ENCODE assay signal across 16 cellular contexts in the genomic region with DNA sequence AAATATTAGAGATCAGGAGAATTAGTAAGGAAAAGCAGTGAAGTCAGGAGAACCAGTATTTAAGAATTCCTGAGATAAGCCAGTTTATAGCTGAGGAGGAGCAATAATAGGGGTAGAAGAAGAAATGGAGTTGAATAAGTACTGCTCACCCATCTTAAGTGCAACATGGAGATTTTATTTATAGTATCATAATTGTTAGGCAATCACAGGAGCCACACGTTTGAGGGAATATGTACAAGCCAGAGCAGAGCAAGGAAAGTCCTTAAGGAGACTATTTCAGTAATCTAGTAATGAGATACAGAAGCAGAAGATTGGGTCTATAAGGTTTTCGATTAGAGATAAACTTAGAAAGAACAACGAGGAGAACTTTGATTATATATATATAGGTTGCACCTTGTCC.
A peak's percentile ranks its signal among the peaks of the same experiment; 100 is the strongest.
DNase-seq lines count a peak whose midpoint lies in the region; ATAC-seq, FAIRE-seq and TF ChIP-seq lines count a peak whose summit lies in the region.
"Had no signal": no experiment of that assay in that cellular context is flagged by ENCODE, and none has a peak within 500 bp of the region (broad histone marks: within the 10 kb centered on the region; RNA-seq: fewer than 3 reads in every experiment).

No MANE protein-coding gene starts in this region.

- no peak for TF ChIP-seq RAD21 in A549 (conservative IDR thresholded peaks at IDR 0.05 in 1 of 2, IDR thresholded peaks at IDR 0.05 in 1 of 2)

- ATAC-seq in A549 (no peak), HG03095 (IDR thresholded peaks at IDR 0.05; ENCODE audit: unreplicated experiment) (no peak)

- H3K4me2 ChIP-seq in A549, result no peak overlapping the region
- H3K4me2 ChIP-seq: BLaER1 treated with 17β-estradiol and CSF1 and Interleukin-3, amounts not matched to agents 10 nM and 100 nM had no signal

- no peaks in the 10 kb centered on the region for H3K36me3 Mint-ChIP-seq in endothelial cell (ENCODE audit: low read depth, unreplicated experiment)
- no peaks in the 10 kb centered on the region for H3K36me3 Mint-ChIP-seq in progenitor cell of endocrine pancreas (ENCODE audit: insufficient read depth)
- H3K36me3 Mint-ChIP-seq: CD4-positive, CD25-positive, alpha-beta regulatory T cell had no signal

- H3K9me3 Mint-ChIP-seq in endothelial cell (ENCODE audit: unreplicated experiment), result no peaks in the 10 kb centered on the region
- peaks cover 19% of the 10 kb centered on the region for H3K9me3 Mint-ChIP-seq in progenitor cell of endocrine pancreas (ENCODE audit: low read depth)
- H3K9me3 Mint-ChIP-seq: CD4-positive, CD25-positive, alpha-beta regulatory T cell had no signal

- CTCF ChIA-PET in A549 (lab: Yijun Ruan, JAX), result no interaction called here

- no peak overlapping the region for H3K27ac ChIP-seq in A549
- H3K27ac ChIP-seq: 22Rv1; BLaER1 treated with 17β-estradiol and CSF1 and Interleukin-3, amounts not matched to agents 10 nM and 100 nM had no signal

- no peak for TF ChIP-seq EP300 in A549 (IDR thresholded peaks at IDR 0.05)

- no peak overlapping the region for H3K4me3 ChIP-seq in A549
- H3K4me3 ChIP-seq: BLaER1 treated with 17β-estradiol and CSF1 and Interleukin-3, amounts not matched to agents 10 nM and 100 nM; HAP-1 had no signal

- H3K9me3 ChIP-seq in A549, result no peaks in the 10 kb centered on the region
- H3K9me3 ChIP-seq: BLaER1 treated with 17β-estradiol and CSF1 and Interleukin-3, amounts not matched to agents 10 nM and 100 nM; HAP-1 had no signal

- no peak overlapping the region for H3K4me3 Mint-ChIP-seq in endothelial cell (ENCODE audit: unreplicated experiment)
- no peak overlapping the region for H3K4me3 Mint-ChIP-seq in progenitor cell of endocrine pancreas (ENCODE audit: low read depth)
- H3K4me3 Mint-ChIP-seq: CD4-positive, CD25-positive, alpha-beta regulatory T cell had no signal

- WGBS in A549 (ENCODE audit: missing lambda C conversion rate), result 77% methylated on average over 3 of the region's 3 CpGs

- H3K27ac Mint-ChIP-seq in endothelial cell (ENCODE audit: unreplicated experiment) (peak overlapping the region; percentile 7), progenitor cell of endocrine pancreas (peak overlapping the region; percentile 68)

- no peaks in the 10 kb centered on the region for H3K27me3 Mint-ChIP-seq in endothelial cell (ENCODE audit: unreplicated experiment)
- H3K27me3 Mint-ChIP-seq in progenitor cell of endocrine pancreas, result no peaks in the 10 kb centered on the region
- H3K27me3 Mint-ChIP-seq: CD4-positive, CD25-positive, alpha-beta regulatory T cell had no signal

- POLR2A ChIA-PET in A549 (lab: Yijun Ruan, JAX), result no interaction called here

- peaks cover 28% of the 10 kb centered on the region for H3K4me1 ChIP-seq in A549

- TF ChIP-seq CTCF in A549 (IDR thresholded peaks at IDR 0.05), result no peak
- no peak for TF ChIP-seq CTCF in endothelial cell (IDR thresholded peaks at IDR 0.05; ENCODE audit: unreplicated experiment)
- no peak for TF ChIP-seq CTCF in progenitor cell of endocrine pancreas (IDR thresholded peaks at IDR 0.05; ENCODE audit: unreplicated experiment)

- FAIRE-seq in A549 (lab: Jason Lieb, UNC), result peak; percentile 67
- FAIRE-seq: H1 had no signal

- H3K4me1 Mint-ChIP-seq in endothelial cell (ENCODE audit: unreplicated experiment) (peaks cover 30% of the 10 kb centered on the region), progenitor cell of endocrine pancreas (ENCODE audit: low read depth) (peaks cover 27% of the 10 kb centered on the region)

- peak; percentile 0 for DNase-seq in NCI-H2171 treated with DMSO at 0.1 percent for 48 hours (lab: John Stamatoyannopoulos, UW)
- no peak for DNase-seq in NCI-H2171 (lab: John Stamatoyannopoulos, UW)
- DNase-seq in A549 (ENCODE audit: low read depth in 1 of 2, low spot score in 1 of 2), result no peak
- no peak for DNase-seq in endothelial cell (ENCODE audit: low spot score)
- DNase-seq in progenitor cell of endocrine pancreas (ENCODE audit: low spot score, unreplicated experiment), result no peak
- no peak for DNase-seq in COLO829 (ENCODE audit: low spot score)
- no peak for DNase-seq in activated naive CD4-positive, alpha-beta T cell treated with anti-CD3 and anti-CD28 coated beads, Interleukin-2, amount 50 U/mL, for 16 hours
- DNase-seq: CD4-positive, CD25-positive, alpha-beta regulatory T cell; DMS153; DND-41; GDM1 had no signal

- no peak for TF ChIP-seq POLR2A in A549 (IDR thresholded peaks at IDR 0.05; ENCODE audit: low read length)

TF ChIP-seq in A549, 52 proteins besides CTCF, POLR2A, EP300 and RAD21:
- TF ChIP-seq FOXS1 (CRISPR knock-in tag; IDR thresholded peaks at IDR 0.05) (no peak), ZC3H11A (IDR thresholded peaks at IDR 0.05) (no peak), SMC3 (IDR thresholded peaks at IDR 0.05) (no peak), JUN (IDR thresholded peaks at IDR 0.05) (no peak), CBX8 (IDR thresholded peaks at IDR 0.05) (no peak), RFX5 (IDR thresholded peaks at IDR 0.05) (no peak), HOXB5 (CRISPR knock-in tag; IDR thresholded peaks at IDR 0.05) (no peak), NFE2L2 (conservative IDR thresholded peaks at IDR 0.05; ENCODE audit: low read length) (no peak), TFCP2L1 (CRISPR knock-in tag; IDR thresholded peaks at IDR 0.05) (no peak), RARB (CRISPR knock-in tag; IDR thresholded peaks at IDR 0.05) (no peak), JUNB (IDR thresholded peaks at IDR 0.05) (no peak)
- TF ChIP-seq, protein P1, sequence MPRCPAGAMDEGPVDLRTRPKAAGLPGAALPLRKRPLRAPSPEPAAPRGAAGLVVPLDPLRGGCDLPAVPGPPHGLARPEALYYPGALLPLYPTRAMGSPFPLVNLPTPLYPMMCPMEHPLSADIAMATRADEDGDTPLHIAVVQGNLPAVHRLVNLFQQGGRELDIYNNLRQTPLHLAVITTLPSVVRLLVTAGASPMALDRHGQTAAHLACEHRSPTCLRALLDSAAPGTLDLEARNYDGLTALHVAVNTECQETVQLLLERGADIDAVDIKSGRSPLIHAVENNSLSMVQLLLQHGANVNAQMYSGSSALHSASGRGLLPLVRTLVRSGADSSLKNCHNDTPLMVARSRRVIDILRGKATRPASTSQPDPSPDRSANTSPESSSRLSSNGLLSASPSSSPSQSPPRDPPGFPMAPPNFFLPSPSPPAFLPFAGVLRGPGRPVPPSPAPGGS (IDR thresholded peaks at IDR 0.05), result no peak
- TF ChIP-seq, protein P2, sequence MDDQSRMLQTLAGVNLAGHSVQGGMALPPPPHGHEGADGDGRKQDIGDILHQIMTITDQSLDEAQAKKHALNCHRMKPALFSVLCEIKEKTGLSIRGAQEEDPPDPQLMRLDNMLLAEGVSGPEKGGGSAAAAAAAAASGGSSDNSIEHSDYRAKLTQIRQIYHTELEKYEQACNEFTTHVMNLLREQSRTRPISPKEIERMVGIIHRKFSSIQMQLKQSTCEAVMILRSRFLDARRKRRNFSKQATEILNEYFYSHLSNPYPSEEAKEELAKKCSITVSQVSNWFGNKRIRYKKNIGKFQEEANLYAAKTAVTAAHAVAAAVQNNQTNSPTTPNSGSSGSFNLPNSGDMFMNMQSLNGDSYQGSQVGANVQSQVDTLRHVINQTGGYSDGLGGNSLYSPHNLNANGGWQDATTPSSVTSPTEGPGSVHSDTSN (IDR thresholded peaks at IDR 0.05), result no peak
- TF ChIP-seq, protein P3, sequence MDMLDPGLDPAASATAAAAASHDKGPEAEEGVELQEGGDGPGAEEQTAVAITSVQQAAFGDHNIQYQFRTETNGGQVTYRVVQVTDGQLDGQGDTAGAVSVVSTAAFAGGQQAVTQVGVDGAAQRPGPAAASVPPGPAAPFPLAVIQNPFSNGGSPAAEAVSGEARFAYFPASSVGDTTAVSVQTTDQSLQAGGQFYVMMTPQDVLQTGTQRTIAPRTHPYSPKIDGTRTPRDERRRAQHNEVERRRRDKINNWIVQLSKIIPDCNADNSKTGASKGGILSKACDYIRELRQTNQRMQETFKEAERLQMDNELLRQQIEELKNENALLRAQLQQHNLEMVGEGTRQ (IDR thresholded peaks at IDR 0.05), result no peak
- TF ChIP-seq, protein P4, sequence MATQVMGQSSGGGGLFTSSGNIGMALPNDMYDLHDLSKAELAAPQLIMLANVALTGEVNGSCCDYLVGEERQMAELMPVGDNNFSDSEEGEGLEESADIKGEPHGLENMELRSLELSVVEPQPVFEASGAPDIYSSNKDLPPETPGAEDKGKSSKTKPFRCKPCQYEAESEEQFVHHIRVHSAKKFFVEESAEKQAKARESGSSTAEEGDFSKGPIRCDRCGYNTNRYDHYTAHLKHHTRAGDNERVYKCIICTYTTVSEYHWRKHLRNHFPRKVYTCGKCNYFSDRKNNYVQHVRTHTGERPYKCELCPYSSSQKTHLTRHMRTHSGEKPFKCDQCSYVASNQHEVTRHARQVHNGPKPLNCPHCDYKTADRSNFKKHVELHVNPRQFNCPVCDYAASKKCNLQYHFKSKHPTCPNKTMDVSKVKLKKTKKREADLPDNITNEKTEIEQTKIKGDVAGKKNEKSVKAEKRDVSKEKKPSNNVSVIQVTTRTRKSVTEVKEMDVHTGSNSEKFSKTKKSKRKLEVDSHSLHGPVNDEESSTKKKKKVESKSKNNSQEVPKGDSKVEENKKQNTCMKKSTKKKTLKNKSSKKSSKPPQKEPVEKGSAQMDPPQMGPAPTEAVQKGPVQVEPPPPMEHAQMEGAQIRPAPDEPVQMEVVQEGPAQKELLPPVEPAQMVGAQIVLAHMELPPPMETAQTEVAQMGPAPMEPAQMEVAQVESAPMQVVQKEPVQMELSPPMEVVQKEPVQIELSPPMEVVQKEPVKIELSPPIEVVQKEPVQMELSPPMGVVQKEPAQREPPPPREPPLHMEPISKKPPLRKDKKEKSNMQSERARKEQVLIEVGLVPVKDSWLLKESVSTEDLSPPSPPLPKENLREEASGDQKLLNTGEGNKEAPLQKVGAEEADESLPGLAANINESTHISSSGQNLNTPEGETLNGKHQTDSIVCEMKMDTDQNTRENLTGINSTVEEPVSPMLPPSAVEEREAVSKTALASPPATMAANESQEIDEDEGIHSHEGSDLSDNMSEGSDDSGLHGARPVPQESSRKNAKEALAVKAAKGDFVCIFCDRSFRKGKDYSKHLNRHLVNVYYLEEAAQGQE (IDR thresholded peaks at IDR 0.05), result no peak
- TF ChIP-seq, protein P5, sequence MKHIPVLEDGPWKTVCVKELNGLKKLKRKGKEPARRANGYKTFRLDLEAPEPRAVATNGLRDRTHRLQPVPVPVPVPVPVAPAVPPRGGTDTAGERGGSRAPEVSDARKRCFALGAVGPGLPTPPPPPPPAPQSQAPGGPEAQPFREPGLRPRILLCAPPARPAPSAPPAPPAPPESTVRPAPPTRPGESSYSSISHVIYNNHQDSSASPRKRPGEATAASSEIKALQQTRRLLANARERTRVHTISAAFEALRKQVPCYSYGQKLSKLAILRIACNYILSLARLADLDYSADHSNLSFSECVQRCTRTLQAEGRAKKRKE (CRISPR knock-in tag; IDR thresholded peaks at IDR 0.05; ENCODE audit: low read depth), result no peak
